ENCODE assay signal across 1 cellular context in the genomic region with DNA sequence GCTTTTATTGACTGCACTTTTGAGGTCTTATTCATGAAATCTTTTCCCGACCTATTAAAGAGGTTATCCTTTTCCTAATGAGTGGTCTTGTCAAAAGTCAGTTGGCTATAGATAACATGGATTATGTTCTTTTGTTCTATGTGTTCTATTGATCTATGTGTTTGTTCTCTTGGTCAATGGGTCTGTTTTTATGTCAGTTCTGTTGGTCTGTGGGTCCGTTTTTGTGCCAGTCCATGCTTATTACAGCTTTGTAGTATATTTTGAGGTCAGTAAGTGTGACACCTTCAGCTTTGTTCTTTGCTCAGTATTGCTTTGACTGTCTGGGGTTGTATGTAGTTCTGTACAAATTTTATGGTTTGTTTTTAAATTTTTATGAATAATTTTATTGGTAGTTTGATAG.
A peak's percentile ranks its signal among the peaks of the same experiment; 100 is the strongest.
TF ChIP-seq lines count a peak whose summit lies in the region.

No MANE protein-coding gene starts in this region.

TF ChIP-seq in HepG2, 621 proteins besides CTCF, POLR2A, EP300 and RAD21:
- TF ChIP-seq ZNF616 (CRISPR knock-in tag; IDR thresholded peaks at IDR 0.05; ENCODE audit: low read depth) (no peak), SOX6 (IDR thresholded peaks at IDR 0.05) (no peak), SOX6 (CRISPR knock-in tag; IDR thresholded peaks at IDR 0.05) (peak; percentile 79), AKAP8 (CRISPR knock-in tag; IDR thresholded peaks at IDR 0.05) (no peak), NR2F6 (IDR thresholded peaks at IDR 0.05) (peak; percentile 64), NR2F6 (CRISPR knock-in tag; IDR thresholded peaks at IDR 0.05) (no peak), ATM (IDR thresholded peaks at IDR 0.05; ENCODE audit: borderline replicate concordance) (no peak), ZNF782 (CRISPR knock-in tag; IDR thresholded peaks at IDR 0.05; ENCODE audit: borderline replicate concordance) (no peak), ONECUT2 (CRISPR knock-in tag; IDR thresholded peaks at IDR 0.05) (0 out of 2 replicates have a peak, but pooled peaks have one; percentile 15), NR2F2 (IDR thresholded peaks at IDR 0.05; ENCODE audit: borderline replicate concordance, low read depth) (peak; percentile 69; the same call in 1 of the 2 replicates), NFIC (IDR thresholded peaks at IDR 0.05; ENCODE audit: low read length) (peak; percentile 21; the same call in 1 of the 2 replicates), SOX5 (CRISPR knock-in tag; IDR thresholded peaks at IDR 0.05; ENCODE audit: borderline replicate concordance) (peak; percentile 51), TCF7 (IDR thresholded peaks at IDR 0.05; ENCODE audit: low read depth) (peak; percentile 32; the same call in 1 of the 2 replicates), KLF13 (CRISPR knock-in tag; IDR thresholded peaks at IDR 0.05) (no peak), ZNF33B (CRISPR knock-in tag; IDR thresholded peaks at IDR 0.05) (no peak), SOX13 (IDR thresholded peaks at IDR 0.05) (peak; percentile 18; the same call in 1 of the 2 replicates), SOX13 (CRISPR knock-in tag; conservative IDR thresholded peaks at IDR 0.05 in 1 of 2, IDR thresholded peaks at IDR 0.05 in 1 of 2) (peak in 1 of 2 experiments; percentile 81; a peak in 2 of 4 replicates), GATAD2A (CRISPR knock-in tag; IDR thresholded peaks at IDR 0.05) (0 out of 2 replicates have a peak, but pooled peaks have one; percentile 18)
- TF ChIP-seq, protein P1, sequence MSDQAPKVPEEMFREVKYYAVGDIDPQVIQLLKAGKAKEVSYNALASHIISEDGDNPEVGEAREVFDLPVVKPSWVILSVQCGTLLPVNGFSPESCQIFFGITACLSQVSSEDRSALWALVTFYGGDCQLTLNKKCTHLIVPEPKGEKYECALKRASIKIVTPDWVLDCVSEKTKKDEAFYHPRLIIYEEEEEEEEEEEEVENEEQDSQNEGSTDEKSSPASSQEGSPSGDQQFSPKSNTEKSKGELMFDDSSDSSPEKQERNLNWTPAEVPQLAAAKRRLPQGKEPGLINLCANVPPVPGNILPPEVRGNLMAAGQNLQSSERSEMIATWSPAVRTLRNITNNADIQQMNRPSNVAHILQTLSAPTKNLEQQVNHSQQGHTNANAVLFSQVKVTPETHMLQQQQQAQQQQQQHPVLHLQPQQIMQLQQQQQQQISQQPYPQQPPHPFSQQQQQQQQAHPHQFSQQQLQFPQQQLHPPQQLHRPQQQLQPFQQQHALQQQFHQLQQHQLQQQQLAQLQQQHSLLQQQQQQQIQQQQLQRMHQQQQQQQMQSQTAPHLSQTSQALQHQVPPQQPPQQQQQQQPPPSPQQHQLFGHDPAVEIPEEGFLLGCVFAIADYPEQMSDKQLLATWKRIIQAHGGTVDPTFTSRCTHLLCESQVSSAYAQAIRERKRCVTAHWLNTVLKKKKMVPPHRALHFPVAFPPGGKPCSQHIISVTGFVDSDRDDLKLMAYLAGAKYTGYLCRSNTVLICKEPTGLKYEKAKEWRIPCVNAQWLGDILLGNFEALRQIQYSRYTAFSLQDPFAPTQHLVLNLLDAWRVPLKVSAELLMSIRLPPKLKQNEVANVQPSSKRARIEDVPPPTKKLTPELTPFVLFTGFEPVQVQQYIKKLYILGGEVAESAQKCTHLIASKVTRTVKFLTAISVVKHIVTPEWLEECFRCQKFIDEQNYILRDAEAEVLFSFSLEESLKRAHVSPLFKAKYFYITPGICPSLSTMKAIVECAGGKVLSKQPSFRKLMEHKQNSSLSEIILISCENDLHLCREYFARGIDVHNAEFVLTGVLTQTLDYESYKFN (CRISPR knock-in tag; conservative IDR thresholded peaks at IDR 0.05) = 0 out of 2 replicates have a peak, but pooled peaks have one; percentile 39
- TF ChIP-seq, protein P2, sequence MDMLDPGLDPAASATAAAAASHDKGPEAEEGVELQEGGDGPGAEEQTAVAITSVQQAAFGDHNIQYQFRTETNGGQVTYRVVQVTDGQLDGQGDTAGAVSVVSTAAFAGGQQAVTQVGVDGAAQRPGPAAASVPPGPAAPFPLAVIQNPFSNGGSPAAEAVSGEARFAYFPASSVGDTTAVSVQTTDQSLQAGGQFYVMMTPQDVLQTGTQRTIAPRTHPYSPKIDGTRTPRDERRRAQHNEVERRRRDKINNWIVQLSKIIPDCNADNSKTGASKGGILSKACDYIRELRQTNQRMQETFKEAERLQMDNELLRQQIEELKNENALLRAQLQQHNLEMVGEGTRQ (IDR thresholded peaks at IDR 0.05; ENCODE audit: low read depth, low read length) = no peak
- TF ChIP-seq, protein P2 (CRISPR knock-in tag; IDR thresholded peaks at IDR 0.05; ENCODE audit: borderline replicate concordance) = no peak
- TF ChIP-seq, protein P3, sequence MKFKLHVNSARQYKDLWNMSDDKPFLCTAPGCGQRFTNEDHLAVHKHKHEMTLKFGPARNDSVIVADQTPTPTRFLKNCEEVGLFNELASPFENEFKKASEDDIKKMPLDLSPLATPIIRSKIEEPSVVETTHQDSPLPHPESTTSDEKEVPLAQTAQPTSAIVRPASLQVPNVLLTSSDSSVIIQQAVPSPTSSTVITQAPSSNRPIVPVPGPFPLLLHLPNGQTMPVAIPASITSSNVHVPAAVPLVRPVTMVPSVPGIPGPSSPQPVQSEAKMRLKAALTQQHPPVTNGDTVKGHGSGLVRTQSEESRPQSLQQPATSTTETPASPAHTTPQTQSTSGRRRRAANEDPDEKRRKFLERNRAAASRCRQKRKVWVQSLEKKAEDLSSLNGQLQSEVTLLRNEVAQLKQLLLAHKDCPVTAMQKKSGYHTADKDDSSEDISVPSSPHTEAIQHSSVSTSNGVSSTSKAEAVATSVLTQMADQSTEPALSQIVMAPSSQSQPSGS (CRISPR knock-in tag; IDR thresholded peaks at IDR 0.05) = no peak
TF ChIP-seq in HepG2: peak in this region for 10.
